ENCODE assay signal across 7 cellular contexts in genomic region chr10:22150842-22151241, GRCh38.
"Had no signal": no experiment of that assay in that cellular context is flagged by ENCODE, and none has a peak within 500 bp of the region (broad histone marks: within the 10 kb centered on the region; RNA-seq: fewer than 3 reads in every experiment).

No MANE protein-coding gene starts in this region.

- H3K4me2 ChIP-seq: KMS-11 had no signal

- DNase-seq: IMR-90, KBM-7, KG1 had no signal

- FAIRE-seq: HepG2, HTR-8/SVneo had no signal

- H3K27ac ChIP-seq: HL-60, KMS-11 had no signal

- H3K9ac ChIP-seq: KMS-11 had no signal

- ATAC-seq: HepG2 had no signal
